17 cellular contexts compared by ENCODE assay signal in the genomic region with DNA sequence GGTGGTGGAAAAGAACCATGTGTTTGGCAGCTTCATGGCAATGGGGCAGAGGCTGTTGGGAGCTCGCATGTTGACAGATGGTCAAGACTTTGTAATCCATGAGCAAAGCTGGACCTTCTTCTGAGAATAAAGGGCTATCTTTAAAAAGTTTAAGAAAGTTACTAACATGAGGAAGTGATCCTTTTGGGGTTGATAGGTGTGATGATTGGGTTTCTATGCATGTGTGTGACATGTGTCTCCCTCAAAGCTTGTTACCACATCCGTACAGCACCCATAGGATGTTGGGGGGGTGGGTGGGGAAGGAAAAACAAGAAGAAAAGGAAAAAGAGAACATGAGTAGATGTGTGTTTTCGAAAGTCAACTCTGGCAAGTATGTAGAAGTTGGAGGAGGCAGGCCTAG.
"Had no signal": no experiment of that assay in that cellular context is flagged by ENCODE, and none has a peak within 500 bp of the region (broad histone marks: within the 10 kb centered on the region; RNA-seq: fewer than 3 reads in every experiment).

No MANE protein-coding gene starts in this region.

- H3K4me1 Mint-ChIP-seq: activated naive CD8-positive, alpha-beta T cell treated with anti-CD3 and anti-CD28 coated beads for 36 hours had no signal

- H3K9me3 Mint-ChIP-seq: activated naive CD8-positive, alpha-beta T cell treated with anti-CD3 and anti-CD28 coated beads for 36 hours; activated T-helper 1 cell treated with anti-CD3 and anti-CD28 coated beads, Interleukin-12 subunit alpha, Interleukin-12 subunit beta, Interleukin-2, Interleukin-4 antibody, amounts not matched to agents 30 ng/mL and 10 ng/mL and 1 ng/mL, durations not matched to agents 14 hours and 24 hours and 36 hours had no signal

- H3K4me3 Mint-ChIP-seq: activated naive CD8-positive, alpha-beta T cell treated with anti-CD3 and anti-CD28 coated beads for 36 hours; activated T-helper 1 cell treated with anti-CD3 and anti-CD28 coated beads, Interleukin-12 subunit alpha, Interleukin-12 subunit beta, Interleukin-2, Interleukin-4 antibody, amounts not matched to agents 30 ng/mL and 10 ng/mL and 1 ng/mL, durations not matched to agents 14 hours and 24 hours and 36 hours had no signal

- H3K36me3 Mint-ChIP-seq: activated naive CD8-positive, alpha-beta T cell treated with anti-CD3 and anti-CD28 coated beads for 36 hours had no signal

- ATAC-seq: activated CD4-positive, CD25-positive, alpha-beta regulatory T cell treated with anti-CD3 and anti-CD28 coated beads, Interleukin-2, amount 50 U/mL, for 24 hours; body of pancreas; esophagus mucosa; left colon; lower lobe of right lung; right cardiac atrium; stimulated activated naive CD8-positive, alpha-beta T cell treated with anti-CD3 and anti-CD28 coated beads, Interleukin-15, Interleukin-2, amounts not matched to agents 100 U/mL and 50 U/mL, for 24 hours had no signal

- DNase-seq: activated CD4-positive, alpha-beta T cell treated with anti-CD3 and anti-CD28 coated beads, Interleukin-2, amount 50 U/mL, for 1 hour; activated naive CD8-positive, alpha-beta T cell treated with anti-CD3 and anti-CD28 coated beads for 36 hours; amygdala; body of pancreas; caudate nucleus; left colon; lower lobe of right lung; midbrain; right cardiac atrium; small intestine; stimulated activated CD4-positive, alpha-beta T cell treated with anti-CD3 and anti-CD28 coated beads, Interleukin-4, amount 100 ng/mL, for 4 hours; stimulated activated naive CD8-positive, alpha-beta T cell treated with anti-CD3 and anti-CD28 coated beads, Interleukin-15, Interleukin-2, amounts not matched to agents 100 U/mL and 50 U/mL, for 24 hours; trophoblast cell had no signal

- H3K27ac Mint-ChIP-seq: activated naive CD8-positive, alpha-beta T cell treated with anti-CD3 and anti-CD28 coated beads for 36 hours; activated T-helper 1 cell treated with anti-CD3 and anti-CD28 coated beads, Interleukin-12 subunit alpha, Interleukin-12 subunit beta, Interleukin-2, Interleukin-4 antibody, amounts not matched to agents 30 ng/mL and 10 ng/mL and 1 ng/mL, durations not matched to agents 14 hours and 24 hours and 36 hours; progenitor cell of endocrine pancreas had no signal
